15 cellular contexts compared by ENCODE assay signal in the genomic region with DNA sequence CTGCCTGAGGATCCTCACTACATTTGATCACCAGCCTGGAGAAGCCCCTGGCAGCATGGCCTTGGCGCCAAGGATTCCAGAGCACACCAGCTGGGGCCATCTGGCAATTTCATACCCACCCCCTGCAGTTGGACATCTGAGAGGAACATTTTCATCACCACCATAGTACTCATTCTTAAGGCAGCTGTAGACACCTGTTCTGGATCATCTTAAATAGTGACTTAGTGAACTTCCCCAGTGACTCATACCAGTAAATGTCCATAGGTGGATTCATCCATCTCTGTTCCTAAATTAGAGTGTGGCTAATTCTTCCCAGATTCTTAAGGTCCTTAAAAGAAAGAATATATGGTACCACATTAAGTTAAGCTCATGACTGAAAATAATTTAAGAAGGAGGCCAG. TPM values are rescaled to one million over a fixed set of nuclear protein-coding genes. Genes with fewer than 3 reads are reported as not detected.
DNase-seq lines count a peak whose midpoint lies in the region; ATAC-seq and TF ChIP-seq lines count a peak whose summit lies in the region.
"Not testable (repeated sequence)": the region's sequence is repeated elsewhere in the genome, so short reads cannot be mapped to it uniquely, and the experiment has no call there.
"Had no signal": no experiment of that assay in that cellular context is flagged by ENCODE, and none has a peak within 500 bp of the region (broad histone marks: within the 10 kb centered on the region; RNA-seq: fewer than 3 reads in every experiment).

No MANE protein-coding gene starts in this region.

- H3K9me3 ChIP-seq in psoas muscle, gastrocnemius medialis: not testable (repeated sequence)

- H3K27me3 ChIP-seq in psoas muscle (ENCODE audit: insufficient read depth in 3 of 3, low read length in 2 of 3); gastrocnemius medialis: not testable (repeated sequence)

- not testable (repeated sequence) for H3K4me1 ChIP-seq in psoas muscle, gastrocnemius medialis

- H3K36me3 ChIP-seq in psoas muscle (ENCODE audit: insufficient read depth in 1 of 2, low read depth in 1 of 2); gastrocnemius medialis: not testable (repeated sequence)

- in situ Hi-C loops in gastrocnemius medialis (cut with MboI; ENCODE audit: low sequenced_read_pairs in 4 of 4), result not testable (repeated sequence)

- no CpG with 5 or more reads among the region's 1 CpG for WGBS in psoas muscle, 3 donors

- intact Hi-C loops in psoas muscle (cut with DNase I); gastrocnemius medialis (cut with DNase I; ENCODE audit: low total_unique reads): not testable (repeated sequence)

- TF ChIP-seq CTCF in psoas muscle (IDR thresholded peaks at IDR 0.05); gastrocnemius medialis (IDR thresholded peaks at IDR 0.05 in 4 of 5, conservative IDR thresholded peaks at IDR 0.05 in 1 of 5): not testable (repeated sequence)

- DNase-seq in psoas muscle, gastrocnemius medialis: not testable (repeated sequence)

- peak; percentile 6 for ATAC-seq in GM19395 (IDR thresholded peaks at IDR 0.05; ENCODE audit: unreplicated experiment)
- peak; percentile 5 for ATAC-seq in HG02610 (IDR thresholded peaks at IDR 0.05; ENCODE audit: unreplicated experiment)
- peak; percentile 3 for ATAC-seq in SK-N-SH treated with all-trans-retinoic acid at 6 μM for 48 hours
- peak; percentile 67 to 82 (median 76) for ATAC-seq in psoas muscle
- ATAC-seq in gastrocnemius medialis, result peak; percentile 70

- H3K4me3 ChIP-seq in psoas muscle, gastrocnemius medialis: not testable (repeated sequence)

- TF ChIP-seq POLR2A in gastrocnemius medialis (IDR thresholded peaks at IDR 0.05), result not testable (repeated sequence)

- not testable (repeated sequence) for H3K27ac ChIP-seq in psoas muscle, gastrocnemius medialis

RNA-seq across cellular contexts. Expression of a gene that starts 3.6 kb away (rescaled TPM):
- total RNA-seq in psoas muscle, result 1 to 10 TPM in 3 of 4 donors, under 1 TPM in 1; 0.97 to 2.6 (median 2.0) TPM
- polyA plus RNA-seq in psoas muscle, result under 1 TPM; 0.39 to 0.58 (median 0.53) TPM
- 1 to 10 TPM; 1.6 to 2.9 (median 2.3) TPM for total RNA-seq in gastrocnemius medialis
- total RNA-seq: Caco-2 had no signal

RNA-seq across cellular contexts. Expression of a gene that starts 45.6 kb away (rescaled TPM):
- under 1 TPM in 1 of 4 donors, not detected in 3; 0.22 TPM for total RNA-seq in psoas muscle
- not detected for polyA plus RNA-seq in psoas muscle
- total RNA-seq in gastrocnemius medialis, result not detected
- total RNA-seq: A172; A673; B cell; Caco-2; CD4-positive, alpha-beta memory T cell; Daoy had no signal
- polyA plus RNA-seq: A549, AG04450, BJ, CD14-positive monocyte had no signal

Comparison
In these comparisons a context has a peak if more than half of its experiments do, and no peak if none do; other contexts are left out.
1. ATAC-seq: peak in every context shown above with its lines; median percentile 76 in psoas muscle; 70 in gastrocnemius medialis; 6 in GM19395; 5 in HG02610; 3 in SK-N-SH treated with all-trans-retinoic acid at 6 μM for 48 hours.